In genomic region chr10:32105782-32106382, GRCh38 we compare ENCODE assay signal across 26 cellular contexts. TPM values are rescaled to one million over a fixed set of nuclear protein-coding genes. Genes with fewer than 3 reads are reported as not detected.
DNase-seq lines count a peak whose midpoint lies in the region; ATAC-seq and TF ChIP-seq lines count a peak whose summit lies in the region.
"Had no signal": no experiment of that assay in that cellular context is flagged by ENCODE, and none has a peak within 500 bp of the region (broad histone marks: within the 10 kb centered on the region; RNA-seq: fewer than 3 reads in every experiment).

No MANE protein-coding gene starts in this region.

- TF ChIP-seq CTCF in colonic mucosa (IDR thresholded peaks at IDR 0.05) (no peak), progenitor cell of endocrine pancreas (IDR thresholded peaks at IDR 0.05; ENCODE audit: unreplicated experiment) (no peak), foreskin fibroblast (IDR thresholded peaks at IDR 0.05; ENCODE audit: low read depth, low read length) (no peak)

- 94% methylated on average over 7 of the region's 7 CpGs for WGBS in right cardiac atrium

- H3K27me3 ChIP-seq in colonic mucosa: no peaks in the 10 kb centered on the region
- H3K27me3 ChIP-seq in right cardiac atrium (ENCODE audit: control insufficient read depth, insufficient read depth): no peaks in the 10 kb centered on the region
- H3K27me3 ChIP-seq: left lung, SJSA1, thyroid gland had no signal

- no peak overlapping the region for H3K9ac ChIP-seq in colonic mucosa (ENCODE audit: low read depth in 2 of 2, low read length in 2 of 2)

- H3K27me3 Mint-ChIP-seq in progenitor cell of endocrine pancreas: no peaks in the 10 kb centered on the region
- H3K27me3 Mint-ChIP-seq in activated CD4-positive, alpha-beta memory T cell treated with anti-CD3 and anti-CD28 coated beads for 36 hours: peaks cover 4% of the 10 kb centered on the region
- H3K27me3 Mint-ChIP-seq: stimulated activated naive CD8-positive, alpha-beta T cell treated with anti-CD3 and anti-CD28 coated beads, Interleukin-15, amount 100 ng/mL, for 72 hours had no signal

- POLR2A ChIA-PET in activated CD4-positive, alpha-beta memory T cell treated with anti-CD3 and anti-CD28 coated beads for 36 hours (lab: Charles Lee): no interaction called here

- CTCF ChIA-PET in activated CD4-positive, alpha-beta memory T cell treated with anti-CD3 and anti-CD28 coated beads for 36 hours (lab: Charles Lee): no interaction called here

- DNase-seq in DMS53 (lab: John Stamatoyannopoulos, UW) (peak; percentile 79), NCI-H2029 treated with DMSO at 0.1 percent for 48 hours (lab: John Stamatoyannopoulos, UW) (peak; percentile 15), colonic mucosa (peak; percentile 45), progenitor cell of endocrine pancreas (ENCODE audit: low spot score, unreplicated experiment) (no peak), foreskin fibroblast (no peak), right cardiac atrium (no peak)
- no peak for DNase-seq in activated CD4-positive, alpha-beta memory T cell treated with anti-CD3 and anti-CD28 coated beads for 36 hours
- DNase-seq: activated CD4-positive, alpha-beta T cell treated with anti-CD3 and anti-CD28 coated beads for 1 hour; activated CD8-positive, alpha-beta memory T cell treated with anti-CD3 and anti-CD28 coated beads for 24 hours; activated T-cell treated with anti-CD3 and anti-CD28 coated beads, Interleukin-2, amount 50 U/mL, for 1 hour; CD4-positive, alpha-beta memory T cell; DMS79 treated with DMSO at 0.1 percent for 48 hours; foreskin melanocyte; immature natural killer cell; left lung; natural killer cell; NCI-H2171 treated with DMSO at 0.1 percent for 48 hours; NK-92 treated with Interleukin-12 subunit alpha and Interleukin-12 subunit beta, amount 100 ng/mL, for 24 hours; stimulated activated naive CD8-positive, alpha-beta T cell treated with anti-CD3 and anti-CD28 coated beads, Interleukin-15, amount 100 ng/mL, for 72 hours; T-helper 1 cell; thyroid gland had no signal

- peaks cover 2% of the 10 kb centered on the region for H3K9me3 Mint-ChIP-seq in progenitor cell of endocrine pancreas (ENCODE audit: low read depth)
- H3K9me3 Mint-ChIP-seq in activated CD4-positive, alpha-beta memory T cell treated with anti-CD3 and anti-CD28 coated beads for 36 hours: no peaks in the 10 kb centered on the region
- H3K9me3 Mint-ChIP-seq: CD4-positive, alpha-beta memory T cell; natural killer cell had no signal

- H3K9me3 ChIP-seq in colonic mucosa (no peaks in the 10 kb centered on the region), right cardiac atrium (ENCODE audit: control insufficient read depth, low read length) (no peaks in the 10 kb centered on the region)
- H3K9me3 ChIP-seq: SJSA1, thyroid gland had no signal

- H3K36me3 ChIP-seq in colonic mucosa: no peaks in the 10 kb centered on the region
- H3K36me3 ChIP-seq: left lung, SJSA1, thyroid gland had no signal

- H3K4me3 ChIP-seq in colonic mucosa (no peak overlapping the region), foreskin fibroblast (ENCODE audit: low read depth in 1 of 2, low read length in 2 of 2) (no peak overlapping the region), right cardiac atrium (ENCODE audit: low read length) (no peak overlapping the region)
- H3K4me3 ChIP-seq: left lung, SJSA1, thyroid gland had no signal

- H3K27ac Mint-ChIP-seq in progenitor cell of endocrine pancreas: peak overlapping the region; percentile 15
- no peak overlapping the region for H3K27ac Mint-ChIP-seq in activated CD4-positive, alpha-beta memory T cell treated with anti-CD3 and anti-CD28 coated beads for 36 hours
- H3K27ac Mint-ChIP-seq: CD4-positive, alpha-beta memory T cell; immature natural killer cell; mesothelial cell of epicardium; natural killer cell had no signal

- no peak overlapping the region for H3K4me3 Mint-ChIP-seq in progenitor cell of endocrine pancreas (ENCODE audit: low read depth)
- H3K4me3 Mint-ChIP-seq in activated CD4-positive, alpha-beta memory T cell treated with anti-CD3 and anti-CD28 coated beads for 36 hours: no peak overlapping the region
- H3K4me3 Mint-ChIP-seq: immature natural killer cell; mesothelial cell of epicardium; natural killer cell; stimulated activated naive CD8-positive, alpha-beta T cell treated with anti-CD3 and anti-CD28 coated beads, Interleukin-15, amount 100 ng/mL, for 72 hours had no signal

- H3K27ac ChIP-seq in colonic mucosa (peak overlapping the region; percentile 11), right cardiac atrium (ENCODE audit: low read length) (no peak overlapping the region)
- H3K27ac ChIP-seq: left lung, SJSA1, thyroid gland had no signal

- no peaks in the 10 kb centered on the region for H3K36me3 Mint-ChIP-seq in progenitor cell of endocrine pancreas (ENCODE audit: insufficient read depth)
- no peaks in the 10 kb centered on the region for H3K36me3 Mint-ChIP-seq in activated CD4-positive, alpha-beta memory T cell treated with anti-CD3 and anti-CD28 coated beads for 36 hours
- H3K36me3 Mint-ChIP-seq: CD4-positive, alpha-beta memory T cell; immature natural killer cell; mesothelial cell of epicardium; natural killer cell had no signal

- H3K4me1 ChIP-seq in colonic mucosa: no peaks in the 10 kb centered on the region
- no peaks in the 10 kb centered on the region for H3K4me1 ChIP-seq in right cardiac atrium (ENCODE audit: control insufficient read depth, insufficient read depth, low read length)
- H3K4me1 ChIP-seq: left lung, SJSA1, thyroid gland had no signal

- intact Hi-C loops in colonic mucosa (cut with DNase I) (no loop called here), right cardiac atrium (cut with DNase I) (no loop called here)
- intact Hi-C loops in activated CD4-positive, alpha-beta memory T cell treated with anti-CD3 and anti-CD28 coated beads for 36 hours (cut with micrococcal nuclease): no loop called here

- H3K4me1 Mint-ChIP-seq in progenitor cell of endocrine pancreas (ENCODE audit: low read depth): peaks cover 9% of the 10 kb centered on the region
- H3K4me1 Mint-ChIP-seq in activated CD4-positive, alpha-beta memory T cell treated with anti-CD3 and anti-CD28 coated beads for 36 hours (ENCODE audit: low read depth): no peaks in the 10 kb centered on the region
- H3K4me1 Mint-ChIP-seq: CD4-positive, alpha-beta memory T cell; immature natural killer cell; natural killer cell; stimulated activated naive CD8-positive, alpha-beta T cell treated with anti-CD3 and anti-CD28 coated beads, Interleukin-15, amount 100 ng/mL, for 72 hours had no signal

- no peak for ATAC-seq in right cardiac atrium
- ATAC-seq: esophagus mucosa; left lung; natural killer cell; Panc1; sciatic nerve; stimulated activated naive CD8-positive, alpha-beta T cell treated with anti-CD3 and anti-CD28 coated beads, Interleukin-15, amount 100 ng/mL, for 72 hours had no signal

RNA-seq across cellular contexts. Expression of gene KIF5B, which starts 49.7 kb away (rescaled TPM):
- total RNA-seq in colonic mucosa: 100 to 1,000 TPM; 119 to 153 TPM
- 111 and 115 TPM in 2 replicates for total RNA-seq in progenitor cell of endocrine pancreas
- 10 to 100 TPM; 73.9 to 75.2 TPM for total RNA-seq in activated CD4-positive, alpha-beta memory T cell treated with anti-CD3 and anti-CD28 coated beads for 36 hours
- 100 to 1,000 TPM; 134 to 169 (median 144) TPM for total RNA-seq in right cardiac atrium
- 60.3 TPM for polyA plus RNA-seq in right cardiac atrium

Comparison
In these comparisons a context has a peak if more than half of its experiments do, and no peak if none do; other contexts are left out.
1. DNase-seq: peak in DMS53 (single experiment), NCI-H2029 treated with DMSO at 0.1 percent for 48 hours (single experiment) and colonic mucosa (single experiment); none in progenitor cell of endocrine pancreas (single experiment), activated CD4-positive, alpha-beta memory T cell treated with anti-CD3 and anti-CD28 coated beads for 36 hours (single experiment), foreskin fibroblast (0 of 2) and right cardiac atrium (0 of 3).